11 cellular contexts compared by ENCODE assay signal in the genomic region with DNA sequence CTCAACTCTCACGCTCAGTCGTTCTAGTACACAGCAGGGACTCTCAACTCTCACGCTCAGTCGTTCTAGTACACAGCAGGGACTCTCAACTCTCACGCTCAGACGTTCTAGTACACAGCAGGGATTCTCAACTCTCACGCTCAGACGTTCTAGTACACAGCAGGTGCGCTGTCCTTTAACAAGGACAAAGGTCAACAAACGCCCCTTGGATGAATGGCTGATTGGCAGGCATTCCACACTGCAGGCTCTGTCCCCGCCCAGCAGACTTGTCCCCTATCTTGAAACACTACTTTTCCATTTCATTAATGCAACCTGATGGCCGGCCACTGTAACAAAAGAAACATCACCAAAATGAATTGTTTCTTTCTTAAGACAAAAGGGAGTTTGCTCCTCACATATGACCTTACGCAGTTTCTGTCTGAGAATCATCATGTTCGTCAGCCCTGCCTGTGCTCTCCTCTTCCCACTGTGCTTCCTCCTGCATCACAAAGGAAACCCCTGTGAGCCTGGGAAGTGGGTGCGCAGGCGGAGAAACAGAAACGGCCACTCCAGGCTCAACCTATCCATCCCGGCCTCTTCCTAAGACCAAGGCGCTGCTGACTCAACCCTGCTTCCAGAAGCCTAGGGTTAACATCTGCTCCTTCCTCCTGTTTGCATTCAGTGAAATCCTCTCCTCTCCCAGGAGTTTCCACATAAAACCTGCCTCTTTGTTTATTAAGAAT. TPM values are rescaled to one million over a fixed set of nuclear protein-coding genes. Genes with fewer than 3 reads are reported as not detected.
DNase-seq lines count a peak whose midpoint lies in the region; ATAC-seq and TF ChIP-seq lines count a peak whose summit lies in the region.
"Had no signal": no experiment of that assay in that cellular context is flagged by ENCODE, and none has a peak within 500 bp of the region (broad histone marks: within the 10 kb centered on the region; RNA-seq: fewer than 3 reads in every experiment).

No MANE protein-coding gene starts in this region.

- ATAC-seq in activated naive CD4-positive, alpha-beta T cell treated with anti-CD3 and anti-CD28 coated beads, Interleukin-2, amount 50 U/mL, for 72 hours, result no peak

- H3K27me3 ChIP-seq in fibroblast of lung (ENCODE audit: control insufficient read depth, insufficient read depth, low read length), result no peaks in the 10 kb centered on the region

- H3K9me3 ChIP-seq in fibroblast of lung (ENCODE audit: control insufficient read depth, insufficient read depth, low read depth, low read length), result no peaks in the 10 kb centered on the region

- H3K4me3 Mint-ChIP-seq in activated T-cell treated with anti-CD3 and anti-CD28 coated beads, Interleukin-2, amount 50 U/mL, for 24 hours, result no peak overlapping the region

- peaks cover 7% of the 10 kb centered on the region for H4K20me1 ChIP-seq in fibroblast of lung (ENCODE audit: control insufficient read depth, extremely low read depth, insufficient read depth, low read length)

- DNase-seq in DMS153 (lab: John Stamatoyannopoulos, UW) (peak; percentile 57), DMS153 treated with DMSO at 0.1 percent for 48 hours (lab: John Stamatoyannopoulos, UW; ENCODE audit: unreplicated experiment) (no peak), RWPE1 (ENCODE audit: low spot score) (no peak), fibroblast of lung (ENCODE audit: low read depth in 2 of 2) (peak in 1 of 2 donors; percentile 61), retina (peak; percentile 30), GM19240 (ENCODE audit: insufficient read length, low spot score) (no peak)
- no peak for DNase-seq in activated T-cell treated with anti-CD3 and anti-CD28 coated beads, Interleukin-2, amount 50 U/mL, for 24 hours
- no peak for DNase-seq in activated naive CD4-positive, alpha-beta T cell treated with anti-CD3 and anti-CD28 coated beads, Interleukin-2, amount 50 U/mL, for 72 hours (ENCODE audit: low spot score in 2 of 2)
- DNase-seq: activated T-cell treated with anti-CD3 and anti-CD28 coated beads for 4 hours, MM.1S had no signal

- H3K4me2 ChIP-seq in fibroblast of lung (ENCODE audit: extremely low read depth, insufficient read depth, low read length), result peak overlapping the region; percentile 82

- TF ChIP-seq CTCF in RWPE1 (conservative IDR thresholded peaks at IDR 0.05; ENCODE audit: low read depth), result no peak
- no peak for TF ChIP-seq CTCF in fibroblast of lung (conservative IDR thresholded peaks at IDR 0.05 in 1 of 2, IDR thresholded peaks at IDR 0.05 in 1 of 2; ENCODE audit: low read depth in 1 of 2, low read length in 2 of 2)

- H3K4me3 ChIP-seq in fibroblast of lung (replicated peaks in 1 of 4; ENCODE audit: control extremely low read depth in 1 of 4, insufficient read depth in 1 of 4, low read depth in 3 of 4, low read length in 4 of 4), result peak overlapping the region; percentile 7 to 46 (median 10)
- H3K4me3 ChIP-seq: skin epidermis had no signal

- H3K4me1 Mint-ChIP-seq in activated T-cell treated with anti-CD3 and anti-CD28 coated beads, Interleukin-2, amount 50 U/mL, for 24 hours (ENCODE audit: low read depth), result peaks cover 44% of the 10 kb centered on the region

- peaks cover 34% of the 10 kb centered on the region for H3K36me3 Mint-ChIP-seq in activated T-cell treated with anti-CD3 and anti-CD28 coated beads, Interleukin-2, amount 50 U/mL, for 24 hours (ENCODE audit: low read depth)
- H3K36me3 Mint-ChIP-seq in activated naive CD4-positive, alpha-beta T cell treated with anti-CD3 and anti-CD28 coated beads, Interleukin-2, amount 50 U/mL, for 72 hours, result peaks cover 8 to 20% of the 10 kb centered on the region in 2 donors

- peaks cover 22% of the 10 kb centered on the region for H3K4me1 ChIP-seq in fibroblast of lung (ENCODE audit: control insufficient read depth, extremely low read depth, insufficient read depth, low read length)

- peaks cover 81% of the 10 kb centered on the region for H3K79me2 ChIP-seq in fibroblast of lung (ENCODE audit: control insufficient read depth, insufficient read depth, low read length)

- H2AFZ ChIP-seq in fibroblast of lung (ENCODE audit: low read length), result no peak overlapping the region

- no peaks in the 10 kb centered on the region for H3K36me3 ChIP-seq in fibroblast of lung (ENCODE audit: control insufficient read depth, insufficient read depth, low read length)

- no peaks in the 10 kb centered on the region for H3K27me3 Mint-ChIP-seq in activated T-cell treated with anti-CD3 and anti-CD28 coated beads, Interleukin-2, amount 50 U/mL, for 24 hours

- CTCF ChIA-PET in RWPE1 (lab: Yijun Ruan, JAX), result no interaction called here

- peaks cover 2% of the 10 kb centered on the region for H3K9me3 Mint-ChIP-seq in activated T-cell treated with anti-CD3 and anti-CD28 coated beads, Interleukin-2, amount 50 U/mL, for 24 hours
- peaks cover 0 to 5% of the 10 kb centered on the region in 2 donors for H3K9me3 Mint-ChIP-seq in activated naive CD4-positive, alpha-beta T cell treated with anti-CD3 and anti-CD28 coated beads, Interleukin-2, amount 50 U/mL, for 72 hours

- H3K9ac ChIP-seq in fibroblast of lung (ENCODE audit: insufficient read depth, low read length), result peak overlapping the region; percentile 42

- POLR2A ChIA-PET in RWPE1 (lab: Yijun Ruan, JAX; ENCODE audit: low non-redundant PET), result interaction anchor here (0.6 kb wide), 1 partner anchor 76 kb away, joined by 7 read pairs; no protein-coding TSS in a partner anchor

- H3K27ac Mint-ChIP-seq in activated T-cell treated with anti-CD3 and anti-CD28 coated beads, Interleukin-2, amount 50 U/mL, for 24 hours, result no peak overlapping the region
- peak overlapping the region in 1 of 2 donors; percentile 66 for H3K27ac Mint-ChIP-seq in activated naive CD4-positive, alpha-beta T cell treated with anti-CD3 and anti-CD28 coated beads, Interleukin-2, amount 50 U/mL, for 72 hours

- H3K27ac ChIP-seq in RWPE1, result peak overlapping the region; percentile 51
- peak overlapping the region; percentile 86 for H3K27ac ChIP-seq in fibroblast of lung (ENCODE audit: insufficient read depth, low read length)

RNA-seq across cellular contexts. Expression of gene ANKRD11, which starts 59.8 kb away (rescaled TPM):
- 39.8 and 71.2 TPM in 2 replicates for total RNA-seq in fibroblast of lung
- polyA plus RNA-seq in fibroblast of lung, result 41.5 and 48.8 TPM in 2 replicates
- polyA plus RNA-seq in fibroblast of lung (2012), result 75.2 and 76.7 TPM in 2 replicates
- polyA minus RNA-seq in fibroblast of lung (ENCODE audit: low replicate concordance), result 102 and 109 TPM in 2 replicates
- total RNA-seq in activated naive CD4-positive, alpha-beta T cell treated with anti-CD3 and anti-CD28 coated beads, Interleukin-2, amount 50 U/mL, for 72 hours, result 100 to 1,000 TPM; 130 to 165 TPM

Comparison
In these comparisons a context has a peak if more than half of its experiments do, and no peak if none do; other contexts are left out.
1. DNase-seq: peak in DMS153 (single experiment) and retina (single experiment); none in DMS153 treated with DMSO at 0.1 percent for 48 hours (single experiment), RWPE1 (single experiment), activated T-cell treated with anti-CD3 and anti-CD28 coated beads, Interleukin-2, amount 50 U/mL, for 24 hours (single experiment), GM19240 (single experiment) and activated naive CD4-positive, alpha-beta T cell treated with anti-CD3 and anti-CD28 coated beads, Interleukin-2, amount 50 U/mL, for 72 hours (0 of 2).